In genomic region chr9:124621371-124622328, GRCh38 we compare ENCODE assay signal across 13 cellular contexts.
DNase-seq lines count a peak whose midpoint lies in the region; ATAC-seq, FAIRE-seq and TF ChIP-seq lines count a peak whose summit lies in the region.
"Had no signal": no experiment of that assay in that cellular context is flagged by ENCODE, and none has a peak within 500 bp of the region (broad histone marks: within the 10 kb centered on the region; RNA-seq: fewer than 3 reads in every experiment).

No MANE protein-coding gene starts in this region.

- H3K9me3 Mint-ChIP-seq in natural killer cell = no peaks in the 10 kb centered on the region
- H3K9me3 Mint-ChIP-seq: stimulated activated naive CD8-positive, alpha-beta T cell treated with anti-CD3 and anti-CD28 coated beads, Interleukin-15, amount 100 ng/mL, for 72 hours had no signal

- no peak for TF ChIP-seq CTCF in natural killer cell (IDR thresholded peaks at IDR 0.05)
- TF ChIP-seq CTCF in kidney (IDR thresholded peaks at IDR 0.05; ENCODE audit: borderline replicate concordance, extremely low read depth, insufficient read depth) = no peak

- peak; percentile 61 for ATAC-seq in HG02943 (IDR thresholded peaks at IDR 0.05; ENCODE audit: low read depth, unreplicated experiment)
- peak; percentile 58 to 73 (median 73) for ATAC-seq in natural killer cell
- ATAC-seq in HG02763 (IDR thresholded peaks at IDR 0.05; ENCODE audit: unreplicated experiment) = no peak
- ATAC-seq in sciatic nerve = no peak
- ATAC-seq: stimulated activated naive CD8-positive, alpha-beta T cell treated with anti-CD3 and anti-CD28 coated beads, Interleukin-15, amount 100 ng/mL, for 72 hours had no signal

- no peaks in the 10 kb centered on the region for H3K36me3 Mint-ChIP-seq in natural killer cell

- H3K27me3 Mint-ChIP-seq in natural killer cell (ENCODE audit: low read depth in 2 of 2) = no peaks in the 10 kb centered on the region

- intact Hi-C loops in natural killer cell (cut with micrococcal nuclease) (loop anchor here (1.0 to 5.0 kb wide), 2 partner anchors 38 to 251 kb away; no protein-coding TSS in a partner anchor), kidney (cut with DNase I) (loop anchor here (10.0 kb wide), 1 partner anchor 83 kb away; no protein-coding TSS in a partner anchor), sciatic nerve (cut with DNase I) (no loop called here)

- H3K27ac Mint-ChIP-seq in natural killer cell = peak overlapping the region; percentile 71 to 99
- H3K27ac Mint-ChIP-seq: stimulated activated naive CD8-positive, alpha-beta T cell treated with anti-CD3 and anti-CD28 coated beads, Interleukin-15, amount 100 ng/mL, for 72 hours had no signal

- H3K9me3 ChIP-seq in kidney (ENCODE audit: control insufficient read depth in 1 of 2, low read length in 2 of 2) = no peaks in the 10 kb centered on the region
- H3K9me3 ChIP-seq: right lobe of liver had no signal

- H3K4me3 Mint-ChIP-seq in natural killer cell = peak overlapping the region; percentile 83
- H3K4me3 Mint-ChIP-seq: stimulated activated naive CD8-positive, alpha-beta T cell treated with anti-CD3 and anti-CD28 coated beads, Interleukin-15, amount 100 ng/mL, for 72 hours had no signal

- peaks cover 2 to 3% of the 10 kb centered on the region in 2 donors for H3K4me1 ChIP-seq in kidney (ENCODE audit: control insufficient read depth in 1 of 2, insufficient read depth in 1 of 2, low read depth in 1 of 2, low read length in 2 of 2)

- H3K4me3 ChIP-seq in kidney (ENCODE audit: low read length in 2 of 2) = no peak overlapping the region
- H3K4me3 ChIP-seq: right lobe of liver had no signal

- H3K36me3 ChIP-seq in kidney (ENCODE audit: control insufficient read depth in 1 of 2, insufficient read depth in 2 of 2, low read length in 2 of 2) = no peaks in the 10 kb centered on the region
- H3K36me3 ChIP-seq: right lobe of liver had no signal

- no peak overlapping the region for H3K9ac ChIP-seq in kidney (ENCODE audit: low read length in 2 of 2)

- DNase-seq in GM04504 (ENCODE audit: low read depth) = peak; percentile 62
- peak; percentile 66 for DNase-seq in amniotic epithelial cell (ENCODE audit: low read depth)
- DNase-seq in natural killer cell = peak; percentile 55
- DNase-seq in kidney = no peak
- no peak for DNase-seq in NCI-H2107 treated with DMSO at 0.1 percent for 48 hours (lab: John Stamatoyannopoulos, UW; ENCODE audit: unreplicated experiment)
- DNase-seq in sciatic nerve (ENCODE audit: low spot score) = no peak
- DNase-seq: activated CD8-positive, alpha-beta memory T cell treated with anti-CD3 and anti-CD28 coated beads for 24 hours; cerebellar nuclear complex; right lobe of liver; stimulated activated naive CD8-positive, alpha-beta T cell treated with anti-CD3 and anti-CD28 coated beads, Interleukin-15, amount 100 ng/mL, for 72 hours had no signal

- H3K4me1 Mint-ChIP-seq in natural killer cell = peaks cover 79% of the 10 kb centered on the region in 2 donors
- H3K4me1 Mint-ChIP-seq: stimulated activated naive CD8-positive, alpha-beta T cell treated with anti-CD3 and anti-CD28 coated beads, Interleukin-15, amount 100 ng/mL, for 72 hours had no signal

- no peak for FAIRE-seq in kidney (lab: Jason Lieb, UNC)
- FAIRE-seq: D721Med had no signal

- no peak overlapping the region for H3K27ac ChIP-seq in kidney (ENCODE audit: low read depth in 2 of 2, low read length in 2 of 2)
- H3K27ac ChIP-seq: right lobe of liver had no signal

Comparison
In these comparisons a context has a peak if more than half of its experiments do, and no peak if none do; other contexts are left out.
1. DNase-seq: peak in GM04504 (single experiment), amniotic epithelial cell (single experiment) and natural killer cell (single experiment); none in kidney (single experiment), NCI-H2107 treated with DMSO at 0.1 percent for 48 hours (single experiment) and sciatic nerve (single experiment).
2. ATAC-seq: peak in HG02943 (single experiment) and natural killer cell (3 of 3); none in HG02763 (single experiment) and sciatic nerve (single experiment).